ENCODE assay signal across 8 cellular contexts in the genomic region with DNA sequence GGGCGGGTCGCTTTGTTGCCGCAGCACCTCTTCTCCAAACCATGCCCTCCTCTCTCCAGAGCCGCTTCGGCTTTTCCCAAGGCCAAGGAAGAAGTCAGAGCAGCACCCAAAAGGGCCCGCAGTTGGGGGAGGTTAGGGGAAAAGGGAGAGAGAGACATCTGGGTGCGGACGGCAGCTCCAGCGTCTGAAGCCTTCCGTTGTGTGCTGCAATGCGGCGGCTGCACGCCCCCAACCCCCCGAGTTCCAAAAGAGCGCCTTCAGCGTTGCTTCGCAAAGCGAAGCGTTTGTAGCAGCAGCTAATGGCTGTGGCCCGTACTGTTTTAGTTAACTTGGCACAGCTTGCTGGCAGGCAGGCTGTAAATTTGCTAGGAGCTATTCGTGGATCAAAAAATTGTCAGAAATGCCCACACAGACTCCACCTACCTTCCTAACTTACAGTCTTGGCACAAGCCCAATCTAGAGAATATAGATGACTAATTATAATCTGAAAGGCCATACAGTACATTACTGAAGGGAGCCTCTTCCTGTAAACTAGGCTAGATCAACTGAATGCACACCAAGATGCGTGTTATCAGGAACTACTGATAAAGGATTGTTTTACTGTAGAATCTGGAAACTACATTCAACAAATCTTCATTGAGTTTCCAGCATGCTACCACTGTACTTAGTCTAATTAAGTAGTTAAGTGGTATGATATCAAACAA. TPM values are rescaled to one million over a fixed set of nuclear protein-coding genes. Genes with fewer than 3 reads are reported as not detected.
DNase-seq lines count a peak whose midpoint lies in the region; ATAC-seq and TF ChIP-seq lines count a peak whose summit lies in the region.

No MANE protein-coding gene starts in this region.

- 0 to 1% (median 1%) methylated on average over 12 to 22 of the region's 22 CpGs for WGBS in adrenal gland, 4 donors

- H3K9me3 ChIP-seq in adrenal gland (replicated peaks in 1 of 3) (no peaks in the 10 kb centered on the region), vagina (no peaks in the 10 kb centered on the region)

- H3K27ac ChIP-seq in adrenal gland (peak overlapping the region; percentile 79 to 99 (median 98)), vagina (peak overlapping the region; percentile 99)

- no peak for TF ChIP-seq POLR2A in adrenal gland (IDR thresholded peaks at IDR 0.05)
- TF ChIP-seq POLR2A in vagina (IDR thresholded peaks at IDR 0.05) = no peak

- H3K4me3 ChIP-seq in adrenal gland (peak overlapping the region; percentile 4 to 98 (median 58)), vagina (peak overlapping the region; percentile 88 to 95)

- peak; percentile 63 for DNase-seq in A172 (ENCODE audit: low spot score)
- DNase-seq in KG1 (lab: John Stamatoyannopoulos, UW) = peak; percentile 84
- peak; percentile 44 to 64 (median 51) for DNase-seq in adrenal gland
- DNase-seq in left cardiac atrium = peak; percentile 43
- DNase-seq in pons (ENCODE audit: low spot score) = peak; percentile 57
- DNase-seq in vagina (ENCODE audit: extremely low spot score in 2 of 2) = no peak

- H3K36me3 ChIP-seq in adrenal gland (replicated peaks in 1 of 2) (no peaks in the 10 kb centered on the region), vagina (no peaks in the 10 kb centered on the region)

- H3K4me1 ChIP-seq in adrenal gland (replicated peaks in 1 of 2) = peaks cover 29 to 34% of the 10 kb centered on the region in 2 donors
- peaks cover 32% of the 10 kb centered on the region for H3K4me1 ChIP-seq in vagina

- intact Hi-C loops in adrenal gland (cut with DNase I) (loop anchor here in 1 of 2 donors (10.0 kb wide), 1 partner anchor 48 kb away; no protein-coding TSS in a partner anchor), left cardiac atrium (cut with DNase I) (loop anchor here (5.0 to 10.0 kb wide), 2 partner anchors 45 to 48 kb away; no protein-coding TSS in a partner anchor), vagina (cut with DNase I) (loop anchor here (5.0 kb wide), 1 partner anchor 395 kb away; a partner anchor contains a TSS)

- ATAC-seq in GM18868 (IDR thresholded peaks at IDR 0.05; ENCODE audit: unreplicated experiment) (peak; percentile 21), SK-N-SH treated with all-trans-retinoic acid at 6 μM for 48 hours (peak; percentile 48), left cardiac atrium (peak; percentile 24 to 26)

- no peaks in the 10 kb centered on the region for H3K27me3 ChIP-seq in adrenal gland
- H3K27me3 ChIP-seq in vagina = no peaks in the 10 kb centered on the region

- TF ChIP-seq CTCF in adrenal gland (IDR thresholded peaks at IDR 0.05) (no peak), vagina (IDR thresholded peaks at IDR 0.05) (no peak)

TF ChIP-seq in SK-N-SH treated with all-trans-retinoic acid at 6 μM for 48 hours, 23 proteins besides CTCF, POLR2A, EP300 and RAD21:
- 0 out of 2 replicates have a peak, but pooled peaks have one; percentile 76 for TF ChIP-seq GLIS3 (CRISPR knock-in tag; IDR thresholded peaks at IDR 0.05)
- TF ChIP-seq RARB (CRISPR knock-in tag; IDR thresholded peaks at IDR 0.05) = no peak
- TF ChIP-seq TOX (CRISPR knock-in tag; IDR thresholded peaks at IDR 0.05; ENCODE audit: borderline replicate concordance) = no peak
- TF ChIP-seq ESRRG (CRISPR knock-in tag; IDR thresholded peaks at IDR 0.05) = peak; percentile 22; the same call in 1 of the 2 replicates
- no peak for TF ChIP-seq OSR1 (CRISPR knock-in tag; IDR thresholded peaks at IDR 0.05)

RNA-seq across cellular contexts. Expression of a gene that starts 1.1 kb away (rescaled TPM):
- total RNA-seq in A172 (2014; rRNA removed; shearing (Covaris generic)) = 53.8 and 60.2 TPM in 2 replicates
- total RNA-seq in adrenal gland = 10 to 100 TPM; 17.9 to 32.5 (median 25.8) TPM
- 10 to 100 TPM; 16.0 to 29.6 (median 20.2) TPM for polyA plus RNA-seq in adrenal gland
- total RNA-seq in left cardiac atrium = 10 to 100 TPM; 20.4 to 22.6 TPM
- total RNA-seq in vagina = 30.0 TPM

Comparison
In these comparisons a context has a peak if more than half of its experiments do, and no peak if none do; other contexts are left out.
1. DNase-seq: peak in A172 (single experiment), KG1 (single experiment), adrenal gland (7 of 7), left cardiac atrium (single experiment) and pons (single experiment); none in vagina (0 of 2).
2. Peak in every context shown above with its lines, with median percentiles within 50 percentile points of each other: ATAC-seq.